ENCODE assay signal across 13 cellular contexts in genomic region chr19:3292958-3293529, GRCh38.
DNase-seq lines count a peak whose midpoint lies in the region; ATAC-seq and TF ChIP-seq lines count a peak whose summit lies in the region.
"Had no signal": no experiment of that assay in that cellular context is flagged by ENCODE, and none has a peak within 500 bp of the region (broad histone marks: within the 10 kb centered on the region; RNA-seq: fewer than 3 reads in every experiment).

No MANE protein-coding gene starts in this region.

- no peak overlapping the region for H3K27ac Mint-ChIP-seq in WTC11
- H3K27ac Mint-ChIP-seq: CD14-positive monocyte; CD8-positive, alpha-beta T cell had no signal

- POLR2A ChIA-PET in WTC11 (lab: Charles Lee) = no interaction called here

- H3K36me3 ChIP-seq in mucosa of descending colon (ENCODE audit: low read depth) = no peaks in the 10 kb centered on the region
- no peaks in the 10 kb centered on the region for H3K36me3 ChIP-seq in transverse colon

- H3K4me3 ChIP-seq in mucosa of descending colon (no peak overlapping the region), transverse colon (no peak overlapping the region)

- H3K27ac ChIP-seq in transverse colon = no peak overlapping the region
- H3K27ac ChIP-seq: HL-60 had no signal

- peaks cover 72% of the 10 kb centered on the region for H3K27me3 ChIP-seq in transverse colon

- no peaks in the 10 kb centered on the region for H3K9me3 Mint-ChIP-seq in WTC11
- H3K9me3 Mint-ChIP-seq: CD8-positive, alpha-beta T cell had no signal

- intact Hi-C loops in left colon (cut with DNase I, micrococcal nuclease) = no loop called here
- intact Hi-C loops in mucosa of descending colon (cut with DNase I, micrococcal nuclease) = no loop called here
- intact Hi-C loops in transverse colon (cut with DNase I; ENCODE audit: low total_unique reads) = no loop called here

- H3K9me3 ChIP-seq in mucosa of descending colon (no peaks in the 10 kb centered on the region), transverse colon (no peaks in the 10 kb centered on the region)

- no peaks in the 10 kb centered on the region for H3K36me3 Mint-ChIP-seq in WTC11
- H3K36me3 Mint-ChIP-seq: CD14-positive monocyte; CD8-positive, alpha-beta T cell had no signal

- TF ChIP-seq CTCF in WTC11 (IDR thresholded peaks at IDR 0.05) = no peak
- TF ChIP-seq CTCF in mucosa of descending colon (IDR thresholded peaks at IDR 0.05) = no peak
- no peak for TF ChIP-seq CTCF in transverse colon (IDR thresholded peaks at IDR 0.05)

- in situ Hi-C loops in transverse colon (cut with MboI; ENCODE audit: low pct_ligation_motif_present in 1 of 4, low pct_unique_long_range_greater_than_20kb in 1 of 4, low sequenced_read_pairs in 3 of 4) = no loop called here

- H3K27me3 Mint-ChIP-seq in WTC11 (ENCODE audit: low read depth) = no peaks in the 10 kb centered on the region; the same call in 1 of the 2 replicates

- TF ChIP-seq POLR2A in transverse colon (IDR thresholded peaks at IDR 0.05) = no peak

- no peak for TF ChIP-seq EP300 in transverse colon (IDR thresholded peaks at IDR 0.05; ENCODE audit: low read depth)

- DNase-seq in WTC11 (ENCODE audit: low spot score) (no peak), left colon (peak in 1 of 2 donors; percentile 42), mucosa of descending colon (peak in 1 of 3 donors; percentile 53), transverse colon (peak; percentile 30), NCI-H1048 (lab: John Stamatoyannopoulos, UW) (no peak), globus pallidus (ENCODE audit: low spot score) (no peak), iPS-NIHi7 (ENCODE audit: extremely low spot score) (no peak)
- DNase-seq: CD8-positive, alpha-beta T cell; COR-L47; DMS153 had no signal

- CTCF ChIA-PET in WTC11 (lab: Charles Lee) = interaction anchor here (0.9 to 3.7 kb wide), 2 partner anchors 12 to 18 kb away, joined by 8 to 19 read pairs; no protein-coding TSS in a partner anchor

- H3K4me1 Mint-ChIP-seq in WTC11 = no peaks in the 10 kb centered on the region
- H3K4me1 Mint-ChIP-seq: CD14-positive monocyte had no signal

- H3K4me1 ChIP-seq in mucosa of descending colon (ENCODE audit: low read depth) = peaks cover 3% of the 10 kb centered on the region
- peaks cover 0 to 6% (median 4%) of the 10 kb centered on the region in 4 donors for H3K4me1 ChIP-seq in transverse colon

- H3K4me3 Mint-ChIP-seq in WTC11 = no peak overlapping the region
- H3K4me3 Mint-ChIP-seq: CD8-positive, alpha-beta T cell had no signal

- no peak for ATAC-seq in WTC11
- peak; percentile 86 for ATAC-seq in left colon
- peak; percentile 61 for ATAC-seq in mucosa of descending colon
- ATAC-seq: CD8-positive, alpha-beta T cell; HCT116 had no signal

- WGBS in transverse colon (ENCODE audit: low coverage in 1 of 2), 2 donors = 34% methylated on average over 11 of the region's 23 CpGs; no CpG with 5 or more reads in 1 of the 2 donors

TF ChIP-seq in WTC11, 78 proteins besides CTCF, POLR2A, EP300 and RAD21:
- TF ChIP-seq JUN (CRISPR knock-in tag; IDR thresholded peaks at IDR 0.05) = no peak
- TF ChIP-seq GTF2I (CRISPR knock-in tag; conservative IDR thresholded peaks at IDR 0.05) = 0 out of 2 replicates have a peak, but pooled peaks have one; percentile 17
- no peak for TF ChIP-seq ZSCAN18 (CRISPR knock-in tag; IDR thresholded peaks at IDR 0.05)
